In the genomic region with DNA sequence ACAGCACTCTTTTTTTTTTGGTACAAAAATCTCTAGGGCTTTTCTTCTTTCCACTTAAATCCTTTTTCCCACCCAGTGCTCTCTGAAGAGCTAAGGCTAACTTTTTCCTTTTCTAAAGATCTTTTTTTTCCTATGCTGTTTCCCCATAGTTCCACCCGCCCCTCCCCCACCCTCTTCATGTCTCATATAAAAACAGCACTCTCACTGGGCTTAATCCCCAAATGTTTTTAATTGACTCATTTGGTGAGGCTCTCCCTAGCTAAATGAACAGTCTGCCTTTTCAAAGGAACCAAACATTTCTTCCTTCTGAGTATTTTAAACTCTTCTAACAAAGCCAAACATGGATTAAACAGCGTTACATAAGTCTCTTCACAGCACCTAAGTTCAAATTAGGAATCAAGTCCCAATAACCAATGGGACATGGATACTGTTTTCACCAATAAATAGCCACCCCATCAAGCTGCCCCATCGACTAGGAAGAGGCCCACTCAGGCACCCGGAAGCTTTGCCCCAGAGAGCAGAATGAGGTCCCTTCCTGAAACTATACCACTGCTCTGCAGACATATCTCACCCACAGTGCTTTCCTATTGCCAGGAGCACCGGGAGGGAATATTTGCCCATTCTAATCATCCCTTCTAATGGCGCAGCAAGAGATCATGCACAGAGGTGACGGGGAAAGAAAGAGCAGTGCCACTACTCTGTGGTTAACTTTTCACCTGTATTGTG, we compare ENCODE assay signal across 11 cellular contexts.
DNase-seq lines count a peak whose midpoint lies in the region; ATAC-seq, FAIRE-seq and TF ChIP-seq lines count a peak whose summit lies in the region.
"Had no signal": no experiment of that assay in that cellular context is flagged by ENCODE, and none has a peak within 500 bp of the region (broad histone marks: within the 10 kb centered on the region; RNA-seq: fewer than 3 reads in every experiment).

No MANE protein-coding gene starts in this region.

- H3K27me3 Mint-ChIP-seq in activated naive CD4-positive, alpha-beta T cell treated with anti-CD3 and anti-CD28 coated beads, Interleukin-2, amount 50 U/mL, for 24 hours = no peaks in the 10 kb centered on the region
- no peaks in the 10 kb centered on the region for H3K27me3 Mint-ChIP-seq in activated CD4-positive, alpha-beta memory T cell treated with anti-CD3 and anti-CD28 coated beads, Interleukin-2, amount 10 ng/mL, durations not matched to agents 7 days and 5 days
- H3K27me3 Mint-ChIP-seq in memory B cell = peaks cover 2% of the 10 kb centered on the region
- no peaks in the 10 kb centered on the region for H3K27me3 Mint-ChIP-seq in type B pancreatic cell

- POLR2A ChIA-PET in activated CD4-positive, alpha-beta memory T cell treated with anti-CD3 and anti-CD28 coated beads, Interleukin-2, amount 10 ng/mL, durations not matched to agents 7 days and 5 days (lab: Charles Lee) = interaction anchor here (0.6 to 8.1 kb wide), 17 partner anchors 8 to 375 kb away, joined by 3 to 74 read pairs (median 10); a partner anchor contains a TSS

- FAIRE-seq in GM19239 (lab: Jason Lieb, UNC) = no peak

- no peak for ATAC-seq in memory B cell (ENCODE audit: low read depth)
- ATAC-seq in HG03520 (IDR thresholded peaks at IDR 0.05; ENCODE audit: unreplicated experiment) = no peak

- H3K9me3 Mint-ChIP-seq in activated naive CD4-positive, alpha-beta T cell treated with anti-CD3 and anti-CD28 coated beads, Interleukin-2, amount 50 U/mL, for 24 hours = no peaks in the 10 kb centered on the region
- no peaks in the 10 kb centered on the region for H3K9me3 Mint-ChIP-seq in activated CD4-positive, alpha-beta memory T cell treated with anti-CD3 and anti-CD28 coated beads, Interleukin-2, amount 10 ng/mL, durations not matched to agents 7 days and 5 days
- H3K9me3 Mint-ChIP-seq in memory B cell = no peaks in the 10 kb centered on the region
- H3K9me3 Mint-ChIP-seq in type B pancreatic cell = no peaks in the 10 kb centered on the region

- TF ChIP-seq CTCF in type B pancreatic cell (conservative IDR thresholded peaks at IDR 0.05) = no peak

- DNase-seq in activated naive CD4-positive, alpha-beta T cell treated with anti-CD3 and anti-CD28 coated beads, Interleukin-2, amount 50 U/mL, for 16 hours = no peak
- no peak for DNase-seq in activated CD4-positive, alpha-beta memory T cell treated with anti-CD3 and anti-CD28 coated beads, Interleukin-2, amount 10 ng/mL, durations not matched to agents 7 days and 5 days
- DNase-seq in memory B cell (ENCODE audit: low spot score in 2 of 2) (no peak), type B pancreatic cell (ENCODE audit: extremely low spot score, unreplicated experiment) (no peak), GM19239 (ENCODE audit: insufficient read length, low spot score) (no peak)
- no peak for DNase-seq in effector CD8-positive, alpha-beta T cell (lab: John Stamatoyannopoulos, UW)
- DNase-seq: BE2C, MV-4-11 had no signal

- H3K4me1 Mint-ChIP-seq in activated naive CD4-positive, alpha-beta T cell treated with anti-CD3 and anti-CD28 coated beads, Interleukin-2, amount 50 U/mL, for 24 hours = peaks cover 62% of the 10 kb centered on the region
- H3K4me1 Mint-ChIP-seq in activated CD4-positive, alpha-beta memory T cell treated with anti-CD3 and anti-CD28 coated beads, Interleukin-2, amount 10 ng/mL, durations not matched to agents 7 days and 5 days = peaks cover 86% of the 10 kb centered on the region
- H3K4me1 Mint-ChIP-seq in memory B cell (peaks cover 42% of the 10 kb centered on the region), type B pancreatic cell (ENCODE audit: unreplicated experiment) (peaks cover 38% of the 10 kb centered on the region)

- CTCF ChIA-PET in activated CD4-positive, alpha-beta memory T cell treated with anti-CD3 and anti-CD28 coated beads, Interleukin-2, amount 10 ng/mL, durations not matched to agents 7 days and 5 days (lab: Charles Lee) = interaction anchor here (0.7 to 4.4 kb wide), 11 partner anchors 10 to 258 kb away, joined by 3 to 46 read pairs (median 5); a partner anchor contains a TSS

- H3K36me3 Mint-ChIP-seq in activated naive CD4-positive, alpha-beta T cell treated with anti-CD3 and anti-CD28 coated beads, Interleukin-2, amount 50 U/mL, for 24 hours = no peaks in the 10 kb centered on the region
- H3K36me3 Mint-ChIP-seq in activated CD4-positive, alpha-beta memory T cell treated with anti-CD3 and anti-CD28 coated beads, Interleukin-2, amount 10 ng/mL, durations not matched to agents 7 days and 5 days (ENCODE audit: low read depth) = peaks cover 40% of the 10 kb centered on the region
- H3K36me3 Mint-ChIP-seq in memory B cell (peaks cover 2% of the 10 kb centered on the region), type B pancreatic cell (no peaks in the 10 kb centered on the region)

- peak overlapping the region; percentile 23 for H3K4me3 Mint-ChIP-seq in activated naive CD4-positive, alpha-beta T cell treated with anti-CD3 and anti-CD28 coated beads, Interleukin-2, amount 50 U/mL, for 24 hours
- peak overlapping the region; percentile 69 for H3K4me3 Mint-ChIP-seq in activated CD4-positive, alpha-beta memory T cell treated with anti-CD3 and anti-CD28 coated beads, Interleukin-2, amount 10 ng/mL, durations not matched to agents 7 days and 5 days
- peak overlapping the region; percentile 34 for H3K4me3 Mint-ChIP-seq in memory B cell
- peak overlapping the region; percentile 59 for H3K4me3 Mint-ChIP-seq in type B pancreatic cell
- H3K4me3 Mint-ChIP-seq: nephron had no signal

- H3K27ac Mint-ChIP-seq in activated naive CD4-positive, alpha-beta T cell treated with anti-CD3 and anti-CD28 coated beads, Interleukin-2, amount 50 U/mL, for 24 hours = peak overlapping the region; percentile 69
- peak overlapping the region; percentile 96 for H3K27ac Mint-ChIP-seq in activated CD4-positive, alpha-beta memory T cell treated with anti-CD3 and anti-CD28 coated beads, Interleukin-2, amount 10 ng/mL, durations not matched to agents 7 days and 5 days
- H3K27ac Mint-ChIP-seq in memory B cell (peak overlapping the region; percentile 81), type B pancreatic cell (peak overlapping the region; percentile 53)
- H3K27ac Mint-ChIP-seq: nephron had no signal
